ENCODE assay signal across 23 cellular contexts in the genomic region with DNA sequence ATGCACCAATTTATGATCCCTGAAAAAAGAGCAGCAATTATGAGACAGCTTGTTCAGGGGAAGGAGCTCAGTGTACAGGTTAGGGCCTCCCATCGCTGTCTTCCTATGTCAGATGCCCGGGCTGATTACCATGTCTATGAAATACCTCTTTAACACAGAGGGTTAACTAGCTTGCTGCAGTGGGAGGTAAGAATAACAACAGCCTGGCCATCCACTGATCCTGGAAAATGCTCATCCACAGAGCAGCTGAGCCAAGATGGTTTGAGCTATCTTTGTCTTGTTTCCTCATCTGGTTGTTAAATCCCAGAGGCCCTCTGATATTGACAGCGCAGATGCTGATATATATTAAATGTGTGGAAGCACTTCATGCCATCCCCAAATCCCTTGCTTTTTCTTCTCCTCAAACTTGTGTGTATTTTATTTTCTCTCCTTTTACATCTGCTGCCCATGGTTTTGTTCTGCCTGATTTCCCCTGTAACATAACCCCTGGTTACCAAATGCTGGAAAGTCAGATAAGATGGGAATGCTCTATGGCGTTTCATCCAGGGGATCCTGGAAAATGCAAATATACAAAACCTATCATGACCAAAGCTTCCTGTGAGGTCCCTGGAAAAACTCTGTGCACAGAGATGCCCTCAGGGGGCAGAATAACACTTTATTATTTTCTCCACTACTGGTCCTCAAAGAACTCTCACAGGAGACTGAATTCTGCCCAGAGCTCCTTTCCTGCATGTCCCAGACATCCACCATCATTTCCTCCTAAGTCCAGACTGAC.
DNase-seq lines count a peak whose midpoint lies in the region; ATAC-seq and TF ChIP-seq lines count a peak whose summit lies in the region.
"Had no signal": no experiment of that assay in that cellular context is flagged by ENCODE, and none has a peak within 500 bp of the region (broad histone marks: within the 10 kb centered on the region; RNA-seq: fewer than 3 reads in every experiment).

No MANE protein-coding gene starts in this region.

- H3K9me3 Mint-ChIP-seq in activated naive CD8-positive, alpha-beta T cell treated with anti-CD3 and anti-CD28 coated beads, Interleukin-2, amount 10 ng/mL, durations not matched to agents 7 days and 5 days: no peaks in the 10 kb centered on the region
- no peaks in the 10 kb centered on the region for H3K9me3 Mint-ChIP-seq in activated naive CD8-positive, alpha-beta T cell treated with anti-CD3 and anti-CD28 coated beads for 36 hours

- no peak overlapping the region for H3K4me3 Mint-ChIP-seq in activated naive CD8-positive, alpha-beta T cell treated with anti-CD3 and anti-CD28 coated beads, Interleukin-2, amount 10 ng/mL, durations not matched to agents 7 days and 5 days
- no peak overlapping the region for H3K4me3 Mint-ChIP-seq in activated naive CD8-positive, alpha-beta T cell treated with anti-CD3 and anti-CD28 coated beads for 36 hours
- H3K4me3 Mint-ChIP-seq: activated naive CD8-positive, alpha-beta T cell; CD4-positive, CD25-positive, alpha-beta regulatory T cell had no signal

- POLR2A ChIA-PET in activated naive CD8-positive, alpha-beta T cell treated with anti-CD3 and anti-CD28 coated beads, Interleukin-2, amount 10 ng/mL, durations not matched to agents 7 days and 5 days (lab: Charles Lee): interaction anchor here (0.6 kb wide), 1 partner anchor 12 kb away, joined by 3 read pairs; no protein-coding TSS in a partner anchor

- no peak for ATAC-seq in activated naive CD8-positive, alpha-beta T cell treated with anti-CD3 and anti-CD28 coated beads, Interleukin-2, amount 10 ng/mL, durations not matched to agents 7 days and 5 days (ENCODE audit: low read depth)
- ATAC-seq: A549, lower lobe of right lung had no signal

- DNase-seq in activated naive CD8-positive, alpha-beta T cell treated with anti-CD3 and anti-CD28 coated beads, Interleukin-2, amount 10 ng/mL, durations not matched to agents 7 days and 5 days: no peak
- DNase-seq in activated naive CD8-positive, alpha-beta T cell treated with anti-CD3 and anti-CD28 coated beads for 36 hours: no peak
- DNase-seq in NCI-H526 treated with DMSO at 0.1 percent for 48 hours (lab: John Stamatoyannopoulos, UW) (peak; percentile 4), epithelial cell of proximal tubule (ENCODE audit: low read depth) (no peak), retinal pigment epithelial cell (ENCODE audit: low read depth) (no peak), LoVo (ENCODE audit: low spot score) (no peak), NCI-H510A (lab: John Stamatoyannopoulos, UW) (no peak), T-helper 2 cell (no peak)
- DNase-seq: activated CD4-positive, CD25-positive, alpha-beta regulatory T cell treated with anti-CD3 and anti-CD28 coated beads, Interleukin-2, amount 50 U/mL, for 72 hours; activated CD8-positive, alpha-beta memory T cell treated with anti-CD3 and anti-CD28 coated beads for 24 hours; CD4-positive, CD25-positive, alpha-beta regulatory T cell; DMS53; KG1; lower lobe of right lung; NCI-H1436 treated with DMSO at 0.1 percent for 48 hours; nucleus accumbens; RPMI8226; substantia nigra; T1000 had no signal

- no peaks in the 10 kb centered on the region for H3K4me1 Mint-ChIP-seq in activated naive CD8-positive, alpha-beta T cell treated with anti-CD3 and anti-CD28 coated beads, Interleukin-2, amount 10 ng/mL, durations not matched to agents 7 days and 5 days
- H3K4me1 Mint-ChIP-seq in activated naive CD8-positive, alpha-beta T cell treated with anti-CD3 and anti-CD28 coated beads for 36 hours: no peaks in the 10 kb centered on the region
- H3K4me1 Mint-ChIP-seq: CD4-positive, CD25-positive, alpha-beta regulatory T cell had no signal

- TF ChIP-seq CTCF in epithelial cell of proximal tubule (conservative IDR thresholded peaks at IDR 0.05; ENCODE audit: low read depth, low read length): peak; percentile 7
- TF ChIP-seq CTCF in retinal pigment epithelial cell (conservative IDR thresholded peaks at IDR 0.05; ENCODE audit: low read depth, low read length): peak; percentile 12

- no peaks in the 10 kb centered on the region for H3K36me3 Mint-ChIP-seq in activated naive CD8-positive, alpha-beta T cell treated with anti-CD3 and anti-CD28 coated beads, Interleukin-2, amount 10 ng/mL, durations not matched to agents 7 days and 5 days
- no peaks in the 10 kb centered on the region for H3K36me3 Mint-ChIP-seq in activated naive CD8-positive, alpha-beta T cell treated with anti-CD3 and anti-CD28 coated beads for 36 hours
- H3K36me3 Mint-ChIP-seq: activated naive CD8-positive, alpha-beta T cell; CD4-positive, CD25-positive, alpha-beta regulatory T cell had no signal

- H3K27me3 Mint-ChIP-seq in activated naive CD8-positive, alpha-beta T cell treated with anti-CD3 and anti-CD28 coated beads, Interleukin-2, amount 10 ng/mL, durations not matched to agents 7 days and 5 days: no peaks in the 10 kb centered on the region
- no peaks in the 10 kb centered on the region for H3K27me3 Mint-ChIP-seq in activated naive CD8-positive, alpha-beta T cell treated with anti-CD3 and anti-CD28 coated beads for 36 hours
- H3K27me3 Mint-ChIP-seq: activated naive CD8-positive, alpha-beta T cell; CD4-positive, CD25-positive, alpha-beta regulatory T cell had no signal

- peak overlapping the region; percentile 16 for H3K27ac Mint-ChIP-seq in activated naive CD8-positive, alpha-beta T cell treated with anti-CD3 and anti-CD28 coated beads, Interleukin-2, amount 10 ng/mL, durations not matched to agents 7 days and 5 days
- H3K27ac Mint-ChIP-seq in activated naive CD8-positive, alpha-beta T cell treated with anti-CD3 and anti-CD28 coated beads for 36 hours: no peak overlapping the region
- H3K27ac Mint-ChIP-seq: activated naive CD8-positive, alpha-beta T cell; CD4-positive, CD25-positive, alpha-beta regulatory T cell had no signal

- no peak overlapping the region for H3K4me3 ChIP-seq in epithelial cell of proximal tubule (ENCODE audit: low read depth, low read length)
- H3K4me3 ChIP-seq in retinal pigment epithelial cell (ENCODE audit: low read length): no peak overlapping the region
- H3K4me3 ChIP-seq: A549, esophagus muscularis mucosa, lower lobe of right lung, right atrium auricular region had no signal
